ENCODE assay signal across 15 cellular contexts in genomic region chr14:100733152-100733850, GRCh38. TPM values are rescaled to one million over a fixed set of nuclear protein-coding genes. Genes with fewer than 3 reads are reported as not detected.
"Had no signal": no experiment of that assay in that cellular context is flagged by ENCODE, and none has a peak within 500 bp of the region (broad histone marks: within the 10 kb centered on the region; RNA-seq: fewer than 3 reads in every experiment).

No MANE protein-coding gene starts in this region.

- H3K27ac ChIP-seq: epithelial cell of prostate, gastrocnemius medialis, neutrophil, prostate gland, right lobe of liver had no signal

- DNase-seq: activated CD4-positive, alpha-beta T cell treated with anti-CD3 and anti-CD28 coated beads for 4 hours; activated CD8-positive, alpha-beta memory T cell treated with anti-CD3 and anti-CD28 coated beads, Interleukin-2, amount 50 U/mL, for 4 hours; activated CD8-positive, alpha-beta T cell treated with anti-CD3 and anti-CD28 coated beads for 36 hours; activated naive CD4-positive, alpha-beta T cell treated with Interleukin-2 at 50 U/mL for 16 hours; cortex of kidney; effector memory CD4-positive, alpha-beta T cell; gastrocnemius medialis had no signal

- H3K4me3 ChIP-seq: gastrocnemius medialis, prostate gland, right lobe of liver had no signal

- ATAC-seq: activated CD8-positive, alpha-beta T cell treated with anti-CD3 and anti-CD28 coated beads for 36 hours; gastrocnemius medialis; right lobe of liver had no signal

- H3K36me3 ChIP-seq: gastrocnemius medialis, neutrophil, prostate gland, right lobe of liver had no signal

- H3K4me1 ChIP-seq: gastrocnemius medialis, prostate gland, right lobe of liver had no signal

- H3K9me3 ChIP-seq: gastrocnemius medialis, neutrophil, prostate gland, right lobe of liver had no signal

- H3K27me3 ChIP-seq: right lobe of liver had no signal

RNA-seq across cellular contexts. Expression of gene DLK1, which starts 6.6 kb away (rescaled TPM):
- total RNA-seq: activated CD8-positive, alpha-beta T cell treated with anti-CD3 and anti-CD28 coated beads for 36 hours; kidney epithelial cell; lower leg skin; mesenteric fat pad; T-helper 1 cell treated with Interleukin-12 subunit alpha and Interleukin-12 subunit beta and Interleukin-4 antibody, amounts not matched to agents 30 ng/mL and 1 ng/mL, for 36 hours had no signal
